In genomic region chr11:99098258-99098657, GRCh38 we compare ENCODE assay signal across 1 cellular context.
TF ChIP-seq lines count a peak whose summit lies in the region.

No MANE protein-coding gene starts in this region.

TF ChIP-seq in GM23338, 12 proteins besides CTCF, POLR2A, EP300 and RAD21 (continued from another document):
- no peak for TF ChIP-seq ZNF462 (CRISPR knock-in tag; IDR thresholded peaks at IDR 0.05)
- no peak for TF ChIP-seq ETS1 (IDR thresholded peaks at IDR 0.05)
- no peak for TF ChIP-seq EZH2 (IDR thresholded peaks at IDR 0.05; ENCODE audit: low read depth, unreplicated experiment)
- no peak for TF ChIP-seq EZH2phosphoT487 (IDR thresholded peaks at IDR 0.05; ENCODE audit: unreplicated experiment)
